Comparison of ENCODE assay signal across 10 cellular contexts in genomic region chr12:11578461-11578993, GRCh38.
DNase-seq lines count a peak whose midpoint lies in the region; ATAC-seq and FAIRE-seq lines count a peak whose summit lies in the region.
"Had no signal": no experiment of that assay in that cellular context is flagged by ENCODE, and none has a peak within 500 bp of the region (broad histone marks: within the 10 kb centered on the region; RNA-seq: fewer than 3 reads in every experiment).

No MANE protein-coding gene starts in this region.

- H3K27ac ChIP-seq in substantia nigra (ENCODE audit: low read depth, low read length, poor library complexity, severe bottlenecking), result no peak overlapping the region

- FAIRE-seq in RCC 7860 (lab: Jason Lieb, UNC), result no peak
- FAIRE-seq: TTC549 had no signal

- peak overlapping the region in 1 of 2 donors; percentile 10 for H3K4me3 Mint-ChIP-seq in stimulated activated naive CD8-positive, alpha-beta T cell treated with anti-CD3 and anti-CD28 coated beads, Interleukin-15, amount 100 ng/mL, for 72 hours
- H3K4me3 Mint-ChIP-seq: activated naive CD4-positive, alpha-beta T cell treated with anti-CD3 and anti-CD28 coated beads, Interleukin-2, amount 50 U/mL, for 24 hours had no signal

- peaks cover 6 to 19% of the 10 kb centered on the region in 2 donors for H3K36me3 Mint-ChIP-seq in activated naive CD4-positive, alpha-beta T cell treated with anti-CD3 and anti-CD28 coated beads, Interleukin-2, amount 50 U/mL, for 72 hours
- H3K36me3 Mint-ChIP-seq: activated naive CD4-positive, alpha-beta T cell treated with anti-CD3 and anti-CD28 coated beads, Interleukin-2, amount 50 U/mL, for 24 hours had no signal

- H3K4me1 Mint-ChIP-seq in stimulated activated naive CD8-positive, alpha-beta T cell treated with anti-CD3 and anti-CD28 coated beads, Interleukin-15, amount 100 ng/mL, for 72 hours, result peaks cover 19% of the 10 kb centered on the region

- peak in 1 of 2 donors; percentile 31 for DNase-seq in activated naive CD4-positive, alpha-beta T cell treated with anti-CD3 and anti-CD28 coated beads, Interleukin-2, amount 50 U/mL, for 72 hours (ENCODE audit: low spot score in 2 of 2)
- no peak for DNase-seq in activated naive CD4-positive, alpha-beta T cell (lab: John Stamatoyannopoulos, UW)
- DNase-seq in stimulated activated naive CD8-positive, alpha-beta T cell treated with anti-CD3 and anti-CD28 coated beads, Interleukin-15, amount 100 ng/mL, for 72 hours, result peak in 1 of 2 donors; percentile 42
- DNase-seq in RCC 7860 (ENCODE audit: low spot score), result no peak
- DNase-seq in substantia nigra (lab: John Stamatoyannopoulos, UW), result no peak
- no peak for DNase-seq in NCI-H82 treated with DMSO at 0.1 percent for 48 hours (lab: John Stamatoyannopoulos, UW; ENCODE audit: unreplicated experiment)

- peaks cover 0 to 16% of the 10 kb centered on the region in 2 donors for H3K9me3 Mint-ChIP-seq in activated naive CD4-positive, alpha-beta T cell treated with anti-CD3 and anti-CD28 coated beads, Interleukin-2, amount 50 U/mL, for 72 hours
- H3K9me3 Mint-ChIP-seq in stimulated activated naive CD8-positive, alpha-beta T cell treated with anti-CD3 and anti-CD28 coated beads, Interleukin-15, amount 100 ng/mL, for 72 hours, result peaks cover 0 to 5% of the 10 kb centered on the region in 2 donors
- H3K9me3 Mint-ChIP-seq: activated naive CD4-positive, alpha-beta T cell treated with anti-CD3 and anti-CD28 coated beads, Interleukin-2, amount 50 U/mL, for 24 hours had no signal

- peak in 1 of 2 donors; percentile 85 for ATAC-seq in activated naive CD4-positive, alpha-beta T cell treated with anti-CD3 and anti-CD28 coated beads, Interleukin-2, amount 50 U/mL, for 72 hours
- ATAC-seq in GM21529 (IDR thresholded peaks at IDR 0.05; ENCODE audit: unreplicated experiment) (peak; percentile 83), HG03378 (IDR thresholded peaks at IDR 0.05; ENCODE audit: unreplicated experiment) (peak; percentile 71)
- ATAC-seq in stimulated activated naive CD8-positive, alpha-beta T cell treated with anti-CD3 and anti-CD28 coated beads, Interleukin-15, amount 100 ng/mL, for 72 hours, result peak; percentile 70

- peaks cover 17% of the 10 kb centered on the region for H3K27me3 Mint-ChIP-seq in stimulated activated naive CD8-positive, alpha-beta T cell treated with anti-CD3 and anti-CD28 coated beads, Interleukin-15, amount 100 ng/mL, for 72 hours
- H3K27me3 Mint-ChIP-seq: activated naive CD4-positive, alpha-beta T cell treated with anti-CD3 and anti-CD28 coated beads, Interleukin-2, amount 50 U/mL, for 24 hours had no signal

- peak overlapping the region; percentile 47 to 92 for H3K27ac Mint-ChIP-seq in activated naive CD4-positive, alpha-beta T cell treated with anti-CD3 and anti-CD28 coated beads, Interleukin-2, amount 50 U/mL, for 72 hours
- peak overlapping the region in 1 of 2 donors; percentile 7 for H3K27ac Mint-ChIP-seq in stimulated activated naive CD8-positive, alpha-beta T cell treated with anti-CD3 and anti-CD28 coated beads, Interleukin-15, amount 100 ng/mL, for 72 hours
- H3K27ac Mint-ChIP-seq: activated naive CD4-positive, alpha-beta T cell treated with anti-CD3 and anti-CD28 coated beads, Interleukin-2, amount 50 U/mL, for 24 hours had no signal
